In the genomic region with DNA sequence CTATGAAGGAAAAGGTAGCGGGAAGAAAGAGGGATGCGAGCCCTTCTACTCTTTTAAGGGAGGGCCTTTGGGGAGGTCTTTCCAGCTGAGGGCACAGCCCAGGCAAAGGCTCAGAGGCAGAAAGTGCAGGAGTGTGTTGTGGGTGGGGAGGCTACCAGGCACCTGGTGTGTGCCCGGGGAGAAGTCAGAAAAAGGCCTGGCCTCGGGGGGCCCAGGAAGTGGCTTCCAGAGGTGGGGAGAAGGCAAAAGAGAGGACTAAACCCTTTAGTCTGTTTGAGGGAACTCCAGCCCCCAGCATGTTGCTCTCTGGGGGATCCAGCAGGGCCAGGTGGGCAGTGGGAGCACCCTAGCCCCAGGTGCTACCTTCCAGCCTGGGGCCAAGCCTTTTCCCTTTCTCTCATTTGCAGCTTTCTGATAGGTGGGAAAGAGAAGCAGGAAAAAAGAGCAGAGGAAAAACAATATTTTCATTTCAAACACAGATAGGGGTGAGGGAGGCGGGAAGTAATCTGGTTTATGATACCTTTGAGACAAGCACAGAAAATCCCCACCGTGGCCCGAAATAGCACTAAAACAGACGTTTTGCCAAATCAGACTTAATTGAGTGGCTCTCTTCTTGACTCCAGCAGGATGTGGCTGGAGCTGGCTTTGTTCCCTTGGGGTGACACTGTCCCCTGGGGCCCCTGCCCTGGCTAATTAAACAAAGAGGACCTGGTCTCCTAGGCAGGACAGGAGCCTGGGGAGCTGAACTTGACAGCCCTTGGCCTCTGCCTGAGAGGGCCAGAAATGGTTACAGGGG, we compare ENCODE assay signal across 1 cellular context.
TF ChIP-seq lines count a peak whose summit lies in the region.

No MANE protein-coding gene starts in this region.

TF ChIP-seq in GM12878, 131 proteins besides CTCF, POLR2A, EP300 and RAD21 (continued from another document and continues in another):
- TF ChIP-seq, protein P1, sequence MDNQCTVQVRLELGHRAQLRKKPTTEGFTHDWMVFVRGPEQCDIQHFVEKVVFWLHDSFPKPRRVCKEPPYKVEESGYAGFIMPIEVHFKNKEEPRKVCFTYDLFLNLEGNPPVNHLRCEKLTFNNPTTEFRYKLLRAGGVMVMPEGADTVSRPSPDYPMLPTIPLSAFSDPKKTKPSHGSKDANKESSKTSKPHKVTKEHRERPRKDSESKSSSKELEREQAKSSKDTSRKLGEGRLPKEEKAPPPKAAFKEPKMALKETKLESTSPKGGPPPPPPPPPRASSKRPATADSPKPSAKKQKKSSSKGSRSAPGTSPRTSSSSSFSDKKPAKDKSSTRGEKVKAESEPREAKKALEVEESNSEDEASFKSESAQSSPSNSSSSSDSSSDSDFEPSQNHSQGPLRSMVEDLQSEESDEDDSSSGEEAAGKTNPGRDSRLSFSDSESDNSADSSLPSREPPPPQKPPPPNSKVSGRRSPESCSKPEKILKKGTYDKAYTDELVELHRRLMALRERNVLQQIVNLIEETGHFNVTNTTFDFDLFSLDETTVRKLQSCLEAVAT (IDR thresholded peaks at IDR 0.05): no peak; the same call in none of the 2 replicates
- TF ChIP-seq MTA2 (IDR thresholded peaks at IDR 0.05; ENCODE audit: low read depth): peak; percentile 98
- TF ChIP-seq TARDBP (IDR thresholded peaks at IDR 0.05; ENCODE audit: borderline replicate concordance): peak; percentile 13; the same call in 1 of the 2 replicates
- peak; percentile 91 for TF ChIP-seq EED (IDR thresholded peaks at IDR 0.05; ENCODE audit: low read depth)
- TF ChIP-seq NR2F1 (conservative IDR thresholded peaks at IDR 0.05): peak; percentile 86
- TF ChIP-seq YBX1 (IDR thresholded peaks at IDR 0.05): peak; percentile 95
- TF ChIP-seq NFYA (IDR thresholded peaks at IDR 0.05; ENCODE audit: borderline replicate concordance, low read depth, low read length): no peak
- TF ChIP-seq SP1 (IDR thresholded peaks at IDR 0.05; ENCODE audit: low read depth, low read length): peak; percentile 60
- TF ChIP-seq CHD1 (IDR thresholded peaks at IDR 0.05; ENCODE audit: low read depth, low read length): 0 out of 2 replicates have a peak, but pooled peaks have one; percentile 22
- peak; percentile 36 for TF ChIP-seq RELA (IDR thresholded peaks at IDR 0.05; ENCODE audit: borderline replicate concordance, partially characterized antibody)
- TF ChIP-seq DPF2 (IDR thresholded peaks at IDR 0.05): peak; percentile 82
- TF ChIP-seq ETV6 (conservative IDR thresholded peaks at IDR 0.05 in 1 of 2, IDR thresholded peaks at IDR 0.05 in 1 of 2; ENCODE audit: borderline replicate concordance in 1 of 2, low read depth in 1 of 2): 0 out of 4 replicates have a peak, but pooled peaks of 1 of the 2 experiments have one; percentile 10
- peak; percentile 97 for TF ChIP-seq GATAD2B (conservative IDR thresholded peaks at IDR 0.05; ENCODE audit: low read depth)
- TF ChIP-seq IKZF2 (IDR thresholded peaks at IDR 0.05): peak; percentile 95 to 96
- no peak for TF ChIP-seq SREBF2 (IDR thresholded peaks at IDR 0.05; ENCODE audit: low read length)
- TF ChIP-seq STAT3 (IDR thresholded peaks at IDR 0.05; ENCODE audit: low read depth, low read length): 0 out of 2 replicates have a peak, but pooled peaks have one; percentile 55
- TF ChIP-seq, protein P2, sequence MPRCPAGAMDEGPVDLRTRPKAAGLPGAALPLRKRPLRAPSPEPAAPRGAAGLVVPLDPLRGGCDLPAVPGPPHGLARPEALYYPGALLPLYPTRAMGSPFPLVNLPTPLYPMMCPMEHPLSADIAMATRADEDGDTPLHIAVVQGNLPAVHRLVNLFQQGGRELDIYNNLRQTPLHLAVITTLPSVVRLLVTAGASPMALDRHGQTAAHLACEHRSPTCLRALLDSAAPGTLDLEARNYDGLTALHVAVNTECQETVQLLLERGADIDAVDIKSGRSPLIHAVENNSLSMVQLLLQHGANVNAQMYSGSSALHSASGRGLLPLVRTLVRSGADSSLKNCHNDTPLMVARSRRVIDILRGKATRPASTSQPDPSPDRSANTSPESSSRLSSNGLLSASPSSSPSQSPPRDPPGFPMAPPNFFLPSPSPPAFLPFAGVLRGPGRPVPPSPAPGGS (IDR thresholded peaks at IDR 0.05; ENCODE audit: borderline replicate concordance, insufficient read depth, low read depth, low read length, poor library complexity, severe bottlenecking): peak; percentile 63
- peak; percentile 65; the same call in 1 of the 2 replicates for TF ChIP-seq MYB (IDR thresholded peaks at IDR 0.05; ENCODE audit: borderline replicate concordance, low read depth, low read length)
- TF ChIP-seq, protein P3, sequence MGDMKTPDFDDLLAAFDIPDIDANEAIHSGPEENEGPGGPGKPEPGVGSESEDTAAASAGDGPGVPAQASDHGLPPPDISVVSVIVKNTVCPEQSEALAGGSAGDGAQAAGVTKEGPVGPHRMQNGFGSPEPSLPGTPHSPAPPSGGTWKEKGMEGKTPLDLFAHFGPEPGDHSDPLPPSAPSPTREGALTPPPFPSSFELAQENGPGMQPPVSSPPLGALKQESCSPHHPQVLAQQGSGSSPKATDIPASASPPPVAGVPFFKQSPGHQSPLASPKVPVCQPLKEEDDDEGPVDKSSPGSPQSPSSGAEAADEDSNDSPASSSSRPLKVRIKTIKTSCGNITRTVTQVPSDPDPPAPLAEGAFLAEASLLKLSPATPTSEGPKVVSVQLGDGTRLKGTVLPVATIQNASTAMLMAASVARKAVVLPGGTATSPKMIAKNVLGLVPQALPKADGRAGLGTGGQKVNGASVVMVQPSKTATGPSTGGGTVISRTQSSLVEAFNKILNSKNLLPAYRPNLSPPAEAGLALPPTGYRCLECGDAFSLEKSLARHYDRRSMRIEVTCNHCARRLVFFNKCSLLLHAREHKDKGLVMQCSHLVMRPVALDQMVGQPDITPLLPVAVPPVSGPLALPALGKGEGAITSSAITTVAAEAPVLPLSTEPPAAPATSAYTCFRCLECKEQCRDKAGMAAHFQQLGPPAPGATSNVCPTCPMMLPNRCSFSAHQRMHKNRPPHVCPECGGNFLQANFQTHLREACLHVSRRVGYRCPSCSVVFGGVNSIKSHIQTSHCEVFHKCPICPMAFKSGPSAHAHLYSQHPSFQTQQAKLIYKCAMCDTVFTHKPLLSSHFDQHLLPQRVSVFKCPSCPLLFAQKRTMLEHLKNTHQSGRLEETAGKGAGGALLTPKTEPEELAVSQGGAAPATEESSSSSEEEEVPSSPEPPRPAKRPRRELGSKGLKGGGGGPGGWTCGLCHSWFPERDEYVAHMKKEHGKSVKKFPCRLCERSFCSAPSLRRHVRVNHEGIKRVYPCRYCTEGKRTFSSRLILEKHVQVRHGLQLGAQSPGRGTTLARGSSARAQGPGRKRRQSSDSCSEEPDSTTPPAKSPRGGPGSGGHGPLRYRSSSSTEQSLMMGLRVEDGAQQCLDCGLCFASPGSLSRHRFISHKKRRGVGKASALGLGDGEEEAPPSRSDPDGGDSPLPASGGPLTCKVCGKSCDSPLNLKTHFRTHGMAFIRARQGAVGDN (IDR thresholded peaks at IDR 0.05): peak; percentile 64
- TF ChIP-seq CHD2 (IDR thresholded peaks at IDR 0.05; ENCODE audit: borderline replicate concordance, low read depth, low read length): peak; percentile 51; the same call in 1 of the 2 replicates
- TF ChIP-seq NBN (IDR thresholded peaks at IDR 0.05): peak; percentile 64; the same call in 1 of the 2 replicates
- no peak for TF ChIP-seq SMAD5 (IDR thresholded peaks at IDR 0.05; ENCODE audit: low read depth)
- TF ChIP-seq POLR2AphosphoS5 (IDR thresholded peaks at IDR 0.05; ENCODE audit: low read length): peak; percentile 45; the same call in 1 of the 2 replicates
- peak in 1 of 2 experiments; percentile 43; a peak in 1 of 4 replicates for TF ChIP-seq BHLHE40 (IDR thresholded peaks at IDR 0.05; ENCODE audit: borderline replicate concordance in 1 of 2, low read depth in 2 of 2, low read length in 1 of 2)
- TF ChIP-seq CBX5 (IDR thresholded peaks at IDR 0.05; ENCODE audit: low read depth): no peak
- TF ChIP-seq PAX5 (IDR thresholded peaks at IDR 0.05; ENCODE audit: borderline replicate concordance, low read depth, low read length): peak; percentile 64; the same call in 1 of the 2 replicates
- TF ChIP-seq BCL11A (IDR thresholded peaks at IDR 0.05; ENCODE audit: low read depth, low read length): peak; percentile 98
- 0 out of 2 replicates have a peak, but pooled peaks have one; percentile 21 for TF ChIP-seq WRNIP1 (IDR thresholded peaks at IDR 0.05; ENCODE audit: borderline replicate concordance, low read depth, low read length)
- peak; percentile 67 for TF ChIP-seq ATF7 (IDR thresholded peaks at IDR 0.05; ENCODE audit: low read depth)
- peak; percentile 97; the same call in 1 of the 2 replicates for TF ChIP-seq RB1 (IDR thresholded peaks at IDR 0.05; ENCODE audit: borderline replicate concordance)
- TF ChIP-seq POU2F2 (IDR thresholded peaks at IDR 0.05; ENCODE audit: borderline replicate concordance, low read depth, low read length): peak; percentile 46; the same call in 1 of the 3 replicates
- TF ChIP-seq, protein P4, sequence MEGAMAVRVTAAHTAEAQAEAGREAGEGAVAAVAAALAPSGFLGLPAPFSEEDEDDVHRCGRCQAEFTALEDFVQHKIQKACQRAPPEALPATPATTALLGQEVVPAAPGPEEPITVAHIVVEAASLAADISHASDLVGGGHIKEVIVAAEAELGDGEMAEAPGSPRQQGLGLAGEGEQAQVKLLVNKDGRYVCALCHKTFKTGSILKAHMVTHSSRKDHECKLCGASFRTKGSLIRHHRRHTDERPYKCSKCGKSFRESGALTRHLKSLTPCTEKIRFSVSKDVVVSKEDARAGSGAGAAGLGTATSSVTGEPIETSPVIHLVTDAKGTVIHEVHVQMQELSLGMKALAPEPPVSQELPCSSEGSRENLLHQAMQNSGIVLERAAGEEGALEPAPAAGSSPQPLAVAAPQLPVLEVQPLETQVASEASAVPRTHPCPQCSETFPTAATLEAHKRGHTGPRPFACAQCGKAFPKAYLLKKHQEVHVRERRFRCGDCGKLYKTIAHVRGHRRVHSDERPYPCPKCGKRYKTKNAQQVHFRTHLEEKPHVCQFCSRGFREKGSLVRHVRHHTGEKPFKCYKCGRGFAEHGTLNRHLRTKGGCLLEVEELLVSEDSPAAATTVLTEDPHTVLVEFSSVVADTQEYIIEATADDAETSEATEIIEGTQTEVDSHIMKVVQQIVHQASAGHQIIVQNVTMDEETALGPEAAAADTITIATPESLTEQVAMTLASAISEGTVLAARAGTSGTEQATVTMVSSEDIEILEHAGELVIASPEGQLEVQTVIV (IDR thresholded peaks at IDR 0.05; ENCODE audit: borderline replicate concordance, partially characterized antibody): no peak
- TF ChIP-seq BACH1 (IDR thresholded peaks at IDR 0.05; ENCODE audit: borderline replicate concordance): peak; percentile 54; the same call in 1 of the 2 replicates
- no peak for TF ChIP-seq SPI1 (IDR thresholded peaks at IDR 0.05; ENCODE audit: borderline replicate concordance, insufficient read depth, low read depth, low read length)
- TF ChIP-seq, protein P5, sequence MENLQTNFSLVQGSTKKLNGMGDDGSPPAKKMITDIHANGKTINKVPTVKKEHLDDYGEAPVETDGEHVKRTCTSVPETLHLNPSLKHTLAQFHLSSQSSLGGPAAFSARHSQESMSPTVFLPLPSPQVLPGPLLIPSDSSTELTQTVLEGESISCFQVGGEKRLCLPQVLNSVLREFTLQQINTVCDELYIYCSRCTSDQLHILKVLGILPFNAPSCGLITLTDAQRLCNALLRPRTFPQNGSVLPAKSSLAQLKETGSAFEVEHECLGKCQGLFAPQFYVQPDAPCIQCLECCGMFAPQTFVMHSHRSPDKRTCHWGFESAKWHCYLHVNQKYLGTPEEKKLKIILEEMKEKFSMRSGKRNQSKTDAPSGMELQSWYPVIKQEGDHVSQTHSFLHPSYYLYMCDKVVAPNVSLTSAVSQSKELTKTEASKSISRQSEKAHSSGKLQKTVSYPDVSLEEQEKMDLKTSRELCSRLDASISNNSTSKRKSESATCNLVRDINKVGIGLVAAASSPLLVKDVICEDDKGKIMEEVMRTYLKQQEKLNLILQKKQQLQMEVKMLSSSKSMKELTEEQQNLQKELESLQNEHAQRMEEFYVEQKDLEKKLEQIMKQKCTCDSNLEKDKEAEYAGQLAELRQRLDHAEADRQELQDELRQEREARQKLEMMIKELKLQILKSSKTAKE (IDR thresholded peaks at IDR 0.05; ENCODE audit: low read depth, poor library complexity, severe bottlenecking): peak; percentile 73
- TF ChIP-seq ZNF622 (IDR thresholded peaks at IDR 0.05): no peak
- TF ChIP-seq NFIC (IDR thresholded peaks at IDR 0.05; ENCODE audit: low read depth, low read length): peak; percentile 76; the same call in 1 of the 2 replicates
- peak; percentile 87 for TF ChIP-seq RUNX3 (IDR thresholded peaks at IDR 0.05; ENCODE audit: low read length)
- TF ChIP-seq YY1 (IDR thresholded peaks at IDR 0.05; ENCODE audit: low read depth, low read length): 0 out of 2 replicates have a peak, but pooled peaks have one; percentile 15
- peak; percentile 100 for TF ChIP-seq MEF2B (IDR thresholded peaks at IDR 0.05; ENCODE audit: partially characterized antibody, poor library complexity, severe bottlenecking)
- no peak for TF ChIP-seq SUZ12 (IDR thresholded peaks at IDR 0.05; ENCODE audit: unreplicated experiment)
- peak; percentile 94 for TF ChIP-seq MEF2A (IDR thresholded peaks at IDR 0.05; ENCODE audit: insufficient read depth, low read depth, low read length)
- peak; percentile 69 for TF ChIP-seq TBL1XR1 (IDR thresholded peaks at IDR 0.05; ENCODE audit: low read depth, low read length)
- TF ChIP-seq, protein P6, sequence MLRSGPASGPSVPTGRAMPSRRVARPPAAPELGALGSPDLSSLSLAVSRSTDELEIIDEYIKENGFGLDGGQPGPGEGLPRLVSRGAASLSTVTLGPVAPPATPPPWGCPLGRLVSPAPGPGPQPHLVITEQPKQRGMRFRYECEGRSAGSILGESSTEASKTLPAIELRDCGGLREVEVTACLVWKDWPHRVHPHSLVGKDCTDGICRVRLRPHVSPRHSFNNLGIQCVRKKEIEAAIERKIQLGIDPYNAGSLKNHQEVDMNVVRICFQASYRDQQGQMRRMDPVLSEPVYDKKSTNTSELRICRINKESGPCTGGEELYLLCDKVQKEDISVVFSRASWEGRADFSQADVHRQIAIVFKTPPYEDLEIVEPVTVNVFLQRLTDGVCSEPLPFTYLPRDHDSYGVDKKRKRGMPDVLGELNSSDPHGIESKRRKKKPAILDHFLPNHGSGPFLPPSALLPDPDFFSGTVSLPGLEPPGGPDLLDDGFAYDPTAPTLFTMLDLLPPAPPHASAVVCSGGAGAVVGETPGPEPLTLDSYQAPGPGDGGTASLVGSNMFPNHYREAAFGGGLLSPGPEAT (IDR thresholded peaks at IDR 0.05; ENCODE audit: low read depth): peak; percentile 89
